8 cellular contexts compared by ENCODE assay signal in the genomic region with DNA sequence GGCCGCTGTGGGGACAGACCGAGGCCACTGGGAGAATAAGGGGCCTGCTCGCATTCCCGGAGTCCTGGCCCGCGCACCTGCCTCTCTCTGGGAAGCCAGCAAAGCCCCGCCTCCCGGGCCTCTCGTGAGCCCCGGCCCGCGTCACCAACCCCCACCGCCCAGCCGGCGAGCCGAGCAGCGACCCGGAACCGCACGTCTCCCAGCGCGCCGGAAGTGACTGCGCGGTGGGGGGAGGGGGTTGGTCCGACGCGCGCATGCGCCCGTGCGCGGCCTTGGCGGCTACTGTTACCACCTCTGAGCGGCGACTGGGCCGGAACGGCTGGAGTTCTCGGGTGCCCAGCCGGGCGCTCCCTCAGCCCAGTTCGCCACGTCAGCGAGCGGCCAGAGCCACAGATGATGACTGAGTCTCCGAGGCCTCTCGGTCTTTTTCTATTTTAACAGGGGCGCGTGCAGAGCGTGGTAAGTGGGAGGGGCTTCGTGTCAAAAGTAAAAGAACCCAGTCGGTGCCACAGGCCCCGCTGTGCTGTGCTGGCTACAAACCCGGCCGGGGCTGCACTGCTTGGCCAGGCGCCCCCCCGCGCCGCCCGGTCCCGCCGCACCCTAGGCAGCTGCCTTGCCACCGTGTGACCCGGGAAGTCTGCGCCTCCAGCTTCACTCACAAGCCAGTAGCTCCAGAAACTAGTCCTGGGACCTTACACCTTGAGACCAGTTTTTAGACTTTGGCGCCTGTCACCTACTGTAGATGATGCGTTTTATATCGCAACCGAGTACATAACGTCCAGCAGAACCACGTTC. TPM values are rescaled to one million over a fixed set of nuclear protein-coding genes. Genes with fewer than 3 reads are reported as not detected.
DNase-seq lines count a peak whose midpoint lies in the region; ATAC-seq and TF ChIP-seq lines count a peak whose summit lies in the region.

A gene with protein sequence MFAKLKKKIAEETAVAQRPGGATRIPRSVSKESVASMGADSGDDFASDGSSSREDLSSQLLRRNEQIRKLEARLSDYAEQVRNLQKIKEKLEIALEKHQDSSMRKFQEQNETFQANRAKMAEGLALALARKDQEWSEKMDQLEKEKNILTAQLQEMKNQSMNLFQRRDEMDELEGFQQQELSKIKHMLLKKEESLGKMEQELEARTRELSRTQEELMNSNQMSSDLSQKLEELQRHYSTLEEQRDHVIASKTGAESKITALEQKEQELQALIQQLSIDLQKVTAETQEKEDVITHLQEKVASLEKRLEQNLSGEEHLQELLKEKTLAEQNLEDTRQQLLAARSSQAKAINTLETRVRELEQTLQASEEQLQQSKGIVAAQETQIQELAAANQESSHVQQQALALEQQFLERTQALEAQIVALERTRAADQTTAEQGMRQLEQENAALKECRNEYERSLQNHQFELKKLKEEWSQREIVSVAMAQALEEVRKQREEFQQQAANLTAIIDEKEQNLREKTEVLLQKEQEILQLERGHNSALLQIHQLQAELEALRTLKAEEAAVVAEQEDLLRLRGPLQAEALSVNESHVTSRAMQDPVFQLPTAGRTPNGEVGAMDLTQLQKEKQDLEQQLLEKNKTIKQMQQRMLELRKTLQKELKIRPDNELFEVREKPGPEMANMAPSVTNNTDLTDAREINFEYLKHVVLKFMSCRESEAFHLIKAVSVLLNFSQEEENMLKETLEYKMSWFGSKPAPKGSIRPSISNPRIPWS (minus strand): TSS at position 190 of the 795 bp plus-strand sequence. CDS start 2,372 bp downstream, outside the sequence.

- H2AFZ ChIP-seq in hepatocyte: peak within 1 kb of the TSS; percentile 83

- H3K36me3 ChIP-seq in hepatocyte (replicated peaks; ENCODE audit: insufficient read depth, low read depth): no peaks in the 10 kb centered on the region
- H3K36me3 ChIP-seq in aorta (ENCODE audit: control insufficient read depth in 1 of 2, insufficient read depth in 2 of 2, low read length in 1 of 2): no peaks in the 10 kb centered on the region

- H3K4me2 ChIP-seq in hepatocyte: peak within 1 kb of the TSS; percentile 87

- WGBS in hepatocyte (ENCODE audit: low lambda C conversion rate, missing lambda C conversion rate): 1% methylated on average over 50 of the region's 71 CpGs
- 1% methylated on average over 60 to 71 of the region's 71 CpGs for WGBS in aorta, 2 donors

- H3K27ac ChIP-seq in hepatocyte (peak within 1 kb of the TSS; percentile 95), aorta (ENCODE audit: low read depth in 1 of 2, low read length in 2 of 2) (peak within 1 kb of the TSS; percentile 89 to 95)

- ATAC-seq in GM18511 (IDR thresholded peaks at IDR 0.05; ENCODE audit: unreplicated experiment): peak; percentile 79
- ATAC-seq in HG02981 (IDR thresholded peaks at IDR 0.05; ENCODE audit: unreplicated experiment): peak; percentile 78
- ATAC-seq in aorta (ENCODE audit: low FRiP score): peak; percentile 100

- H3K27me3 ChIP-seq in hepatocyte (no peaks in the 10 kb centered on the region), aorta (ENCODE audit: control insufficient read depth in 1 of 2, insufficient read depth in 2 of 2, low read length in 1 of 2) (no peaks in the 10 kb centered on the region)

- intact Hi-C loops in aorta (cut with DNase I): loop anchor here (2.0 to 5.0 kb wide), 5 partner anchors 69 to 301 kb away; a partner anchor contains a TSS

- peaks cover 5% of the 10 kb centered on the region for H3K4me1 ChIP-seq in hepatocyte (ENCODE audit: insufficient read depth)
- no peaks in the 10 kb centered on the region for H3K4me1 ChIP-seq in aorta (ENCODE audit: control insufficient read depth in 1 of 2, insufficient read depth in 2 of 2, low read length in 2 of 2)

- H4K20me1 ChIP-seq in hepatocyte (ENCODE audit: insufficient read depth, poor library complexity, severe bottlenecking): no peaks in the 10 kb centered on the region

- H3K79me2 ChIP-seq in hepatocyte: no peaks in the 10 kb centered on the region

- H3K9me3 ChIP-seq in hepatocyte (ENCODE audit: low read depth): no peaks in the 10 kb centered on the region
- no peaks in the 10 kb centered on the region for H3K9me3 ChIP-seq in aorta (ENCODE audit: control insufficient read depth, low read length)

- DNase-seq in NCI-H2029 treated with DMSO at 0.1 percent for 48 hours (lab: John Stamatoyannopoulos, UW): peak; percentile 72
- peak; percentile 93 for DNase-seq in T1000 (lab: John Stamatoyannopoulos, UW)
- DNase-seq in astrocyte of the hippocampus (ENCODE audit: low read depth, low spot score): peak; percentile 98
- DNase-seq in hepatocyte (ENCODE audit: low spot score): peak; percentile 99
- DNase-seq in renal cortical epithelial cell (ENCODE audit: low read depth): peak; percentile 79
- peak; percentile 97 to 98 for DNase-seq in aorta

- H3K4me3 ChIP-seq in hepatocyte: peak within 1 kb of the TSS; percentile 75
- H3K4me3 ChIP-seq in aorta (ENCODE audit: low read length in 2 of 2): peak within 1 kb of the TSS; percentile 85 to 87

- TF ChIP-seq CTCF in hepatocyte (IDR thresholded peaks at IDR 0.05; ENCODE audit: poor library complexity): no peak

- H3K9me2 ChIP-seq in hepatocyte (replicated peaks; ENCODE audit: insufficient read depth): no peaks in the 10 kb centered on the region

RNA-seq across cellular contexts. Expression of the gene that starts here (rescaled TPM):
- total RNA-seq in hepatocyte (12.9 and 15.2 TPM in 2 replicates), renal cortical epithelial cell (5.4 and 12.9 TPM in 2 replicates), aorta (10 to 100 TPM; 15.0 to 20.4 TPM)
- polyA plus RNA-seq in hepatocyte (10.1 and 13.8 TPM in 2 replicates), aorta (10 to 100 TPM in 1 of 2 donors, 1 to 10 TPM in 1; 7.9 to 11.5 TPM)

Comparison
In these comparisons a context has a peak if more than half of its experiments do, and no peak if none do; other contexts are left out.
1. Peak in every context shown above with its lines: DNase-seq, ATAC-seq, H3K4me3 ChIP-seq and H3K27ac ChIP-seq.